ENCODE assay signal across 1 cellular context in the genomic region with DNA sequence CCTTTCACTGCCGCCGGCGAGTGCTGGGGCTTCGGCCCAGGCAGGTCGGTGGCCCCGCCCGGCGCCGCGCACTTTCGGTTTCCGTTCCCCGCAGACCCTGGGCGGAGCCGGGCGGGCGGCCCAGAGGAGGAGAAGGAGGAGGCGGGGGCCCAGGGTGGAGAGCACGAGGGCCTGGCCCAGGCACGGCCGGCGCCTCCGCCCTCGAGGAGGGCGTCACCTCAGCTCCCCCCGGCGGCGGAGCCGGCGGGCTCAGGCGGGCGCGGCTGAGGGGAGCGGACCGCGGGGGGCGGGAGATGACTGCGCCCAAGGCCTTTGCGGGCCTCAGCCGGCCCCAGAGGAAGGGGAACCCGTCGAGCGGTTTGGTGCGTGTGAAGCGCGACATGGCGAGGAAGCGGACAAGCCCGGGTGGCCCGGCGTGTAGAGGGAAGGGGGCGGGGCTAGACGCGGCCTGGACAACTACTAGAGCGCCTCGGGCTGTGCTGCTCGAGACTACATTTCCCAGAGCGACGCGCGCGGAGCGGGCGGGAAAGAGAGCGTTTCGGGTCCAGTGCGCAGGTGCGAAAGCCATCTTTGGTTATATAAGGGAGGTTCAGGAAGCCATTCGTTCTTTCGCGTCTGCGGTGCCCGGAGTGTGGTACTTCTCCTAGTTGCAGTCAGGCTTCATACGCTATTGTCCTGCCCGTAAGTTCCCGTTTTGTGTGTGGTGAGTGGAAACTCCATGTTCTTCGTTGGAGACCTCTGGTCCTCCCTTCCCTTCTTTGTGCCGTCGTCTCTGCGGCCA.
TF ChIP-seq lines count a peak whose summit lies in the region.

A gene (minus strand): TSS at position 22 of the 781 bp plus-strand sequence. CDS start 2,218 bp downstream, outside the sequence.

TF ChIP-seq in K562, 482 proteins besides CTCF, POLR2A, EP300 and RAD21 (continued from another document and continues in another):
- TF ChIP-seq, protein P1, sequence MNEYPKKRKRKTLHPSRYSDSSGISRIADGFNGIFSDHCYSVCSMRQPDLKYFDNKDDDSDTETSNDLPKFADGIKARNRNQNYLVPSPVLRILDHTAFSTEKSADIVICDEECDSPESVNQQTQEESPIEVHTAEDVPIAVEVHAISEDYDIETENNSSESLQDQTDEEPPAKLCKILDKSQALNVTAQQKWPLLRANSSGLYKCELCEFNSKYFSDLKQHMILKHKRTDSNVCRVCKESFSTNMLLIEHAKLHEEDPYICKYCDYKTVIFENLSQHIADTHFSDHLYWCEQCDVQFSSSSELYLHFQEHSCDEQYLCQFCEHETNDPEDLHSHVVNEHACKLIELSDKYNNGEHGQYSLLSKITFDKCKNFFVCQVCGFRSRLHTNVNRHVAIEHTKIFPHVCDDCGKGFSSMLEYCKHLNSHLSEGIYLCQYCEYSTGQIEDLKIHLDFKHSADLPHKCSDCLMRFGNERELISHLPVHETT (CRISPR knock-in tag; conservative IDR thresholded peaks at IDR 0.05 in 1 of 2, IDR thresholded peaks at IDR 0.05 in 1 of 2): 0 out of 4 replicates have a peak, but pooled peaks of 1 of the 2 experiments have one; percentile 30
- TF ChIP-seq MEF2D (tag; conservative IDR thresholded peaks at IDR 0.05; ENCODE audit: low read depth): no peak
- TF ChIP-seq FOXM1 (IDR thresholded peaks at IDR 0.05; ENCODE audit: low read depth): no peak
- TF ChIP-seq FOXM1 (CRISPR knock-in tag; IDR thresholded peaks at IDR 0.05; ENCODE audit: low read depth): no peak; the same call in 1 of the 2 replicates
- TF ChIP-seq LCOR (CRISPR knock-in tag; IDR thresholded peaks at IDR 0.05): no peak
- TF ChIP-seq, protein P2, sequence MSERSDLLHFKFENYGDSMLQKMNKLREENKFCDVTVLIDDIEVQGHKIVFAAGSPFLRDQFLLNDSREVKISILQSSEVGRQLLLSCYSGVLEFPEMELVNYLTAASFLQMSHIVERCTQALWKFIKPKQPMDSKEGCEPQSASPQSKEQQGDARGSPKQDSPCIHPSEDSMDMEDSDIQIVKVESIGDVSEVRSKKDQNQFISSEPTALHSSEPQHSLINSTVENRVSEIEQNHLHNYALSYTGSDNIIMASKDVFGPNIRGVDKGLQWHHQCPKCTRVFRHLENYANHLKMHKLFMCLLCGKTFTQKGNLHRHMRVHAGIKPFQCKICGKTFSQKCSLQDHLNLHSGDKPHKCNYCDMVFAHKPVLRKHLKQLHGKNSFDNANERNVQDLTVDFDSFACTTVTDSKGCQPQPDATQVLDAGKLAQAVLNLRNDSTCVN (CRISPR knock-in tag; IDR thresholded peaks at IDR 0.05): peak; percentile 88
- TF ChIP-seq, protein P3, sequence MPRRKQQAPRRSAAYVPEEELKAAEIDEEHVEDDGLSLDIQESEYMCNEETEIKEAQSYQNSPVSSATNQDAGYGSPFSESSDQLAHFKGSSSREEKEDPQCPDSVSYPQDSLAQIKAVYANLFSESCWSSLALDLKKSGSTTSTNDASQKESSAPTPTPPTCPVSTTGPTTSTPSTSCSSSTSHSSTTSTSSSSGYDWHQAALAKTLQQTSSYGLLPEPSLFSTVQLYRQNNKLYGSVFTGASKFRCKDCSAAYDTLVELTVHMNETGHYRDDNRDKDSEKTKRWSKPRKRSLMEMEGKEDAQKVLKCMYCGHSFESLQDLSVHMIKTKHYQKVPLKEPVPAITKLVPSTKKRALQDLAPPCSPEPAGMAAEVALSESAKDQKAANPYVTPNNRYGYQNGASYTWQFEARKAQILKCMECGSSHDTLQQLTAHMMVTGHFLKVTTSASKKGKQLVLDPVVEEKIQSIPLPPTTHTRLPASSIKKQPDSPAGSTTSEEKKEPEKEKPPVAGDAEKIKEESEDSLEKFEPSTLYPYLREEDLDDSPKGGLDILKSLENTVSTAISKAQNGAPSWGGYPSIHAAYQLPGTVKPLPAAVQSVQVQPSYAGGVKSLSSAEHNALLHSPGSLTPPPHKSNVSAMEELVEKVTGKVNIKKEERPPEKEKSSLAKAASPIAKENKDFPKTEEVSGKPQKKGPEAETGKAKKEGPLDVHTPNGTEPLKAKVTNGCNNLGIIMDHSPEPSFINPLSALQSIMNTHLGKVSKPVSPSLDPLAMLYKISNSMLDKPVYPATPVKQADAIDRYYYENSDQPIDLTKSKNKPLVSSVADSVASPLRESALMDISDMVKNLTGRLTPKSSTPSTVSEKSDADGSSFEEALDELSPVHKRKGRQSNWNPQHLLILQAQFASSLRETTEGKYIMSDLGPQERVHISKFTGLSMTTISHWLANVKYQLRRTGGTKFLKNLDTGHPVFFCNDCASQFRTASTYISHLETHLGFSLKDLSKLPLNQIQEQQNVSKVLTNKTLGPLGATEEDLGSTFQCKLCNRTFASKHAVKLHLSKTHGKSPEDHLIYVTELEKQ (CRISPR knock-in tag; IDR thresholded peaks at IDR 0.05): no peak
- TF ChIP-seq TEAD1 (CRISPR knock-in tag; IDR thresholded peaks at IDR 0.05): peak in 1 of 2 experiments; percentile 93; a peak in 2 of 4 replicates
- peak; percentile 94 to 95 for TF ChIP-seq NRF1 (conservative IDR thresholded peaks at IDR 0.05 in 1 of 2, IDR thresholded peaks at IDR 0.05 in 1 of 2)
- TF ChIP-seq EWSR1 (IDR thresholded peaks at IDR 0.05; ENCODE audit: borderline replicate concordance, low read depth, partially characterized antibody): no peak
- TF ChIP-seq, protein P4, sequence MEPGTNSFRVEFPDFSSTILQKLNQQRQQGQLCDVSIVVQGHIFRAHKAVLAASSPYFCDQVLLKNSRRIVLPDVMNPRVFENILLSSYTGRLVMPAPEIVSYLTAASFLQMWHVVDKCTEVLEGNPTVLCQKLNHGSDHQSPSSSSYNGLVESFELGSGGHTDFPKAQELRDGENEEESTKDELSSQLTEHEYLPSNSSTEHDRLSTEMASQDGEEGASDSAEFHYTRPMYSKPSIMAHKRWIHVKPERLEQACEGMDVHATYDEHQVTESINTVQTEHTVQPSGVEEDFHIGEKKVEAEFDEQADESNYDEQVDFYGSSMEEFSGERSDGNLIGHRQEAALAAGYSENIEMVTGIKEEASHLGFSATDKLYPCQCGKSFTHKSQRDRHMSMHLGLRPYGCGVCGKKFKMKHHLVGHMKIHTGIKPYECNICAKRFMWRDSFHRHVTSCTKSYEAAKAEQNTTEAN (CRISPR knock-in tag; IDR thresholded peaks at IDR 0.05): peak; percentile 19; the same call in 1 of the 2 replicates
- TF ChIP-seq HDAC3 (IDR thresholded peaks at IDR 0.05; ENCODE audit: borderline replicate concordance, partially characterized antibody): no peak
- TF ChIP-seq, protein P5, sequence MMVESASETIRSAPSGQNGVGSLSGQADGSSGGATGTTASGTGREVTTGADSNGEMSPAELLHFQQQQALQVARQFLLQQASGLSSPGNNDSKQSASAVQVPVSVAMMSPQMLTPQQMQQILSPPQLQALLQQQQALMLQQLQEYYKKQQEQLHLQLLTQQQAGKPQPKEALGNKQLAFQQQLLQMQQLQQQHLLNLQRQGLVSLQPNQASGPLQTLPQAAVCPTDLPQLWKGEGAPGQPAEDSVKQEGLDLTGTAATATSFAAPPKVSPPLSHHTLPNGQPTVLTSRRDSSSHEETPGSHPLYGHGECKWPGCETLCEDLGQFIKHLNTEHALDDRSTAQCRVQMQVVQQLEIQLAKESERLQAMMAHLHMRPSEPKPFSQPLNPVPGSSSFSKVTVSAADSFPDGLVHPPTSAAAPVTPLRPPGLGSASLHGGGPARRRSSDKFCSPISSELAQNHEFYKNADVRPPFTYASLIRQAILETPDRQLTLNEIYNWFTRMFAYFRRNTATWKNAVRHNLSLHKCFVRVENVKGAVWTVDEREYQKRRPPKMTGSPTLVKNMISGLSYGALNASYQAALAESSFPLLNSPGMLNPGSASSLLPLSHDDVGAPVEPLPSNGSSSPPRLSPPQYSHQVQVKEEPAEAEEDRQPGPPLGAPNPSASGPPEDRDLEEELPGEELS (CRISPR knock-in tag; IDR thresholded peaks at IDR 0.05; ENCODE audit: borderline replicate concordance): no peak
- no peak for TF ChIP-seq ZSCAN29 (IDR thresholded peaks at IDR 0.05)
- TF ChIP-seq, protein P6, sequence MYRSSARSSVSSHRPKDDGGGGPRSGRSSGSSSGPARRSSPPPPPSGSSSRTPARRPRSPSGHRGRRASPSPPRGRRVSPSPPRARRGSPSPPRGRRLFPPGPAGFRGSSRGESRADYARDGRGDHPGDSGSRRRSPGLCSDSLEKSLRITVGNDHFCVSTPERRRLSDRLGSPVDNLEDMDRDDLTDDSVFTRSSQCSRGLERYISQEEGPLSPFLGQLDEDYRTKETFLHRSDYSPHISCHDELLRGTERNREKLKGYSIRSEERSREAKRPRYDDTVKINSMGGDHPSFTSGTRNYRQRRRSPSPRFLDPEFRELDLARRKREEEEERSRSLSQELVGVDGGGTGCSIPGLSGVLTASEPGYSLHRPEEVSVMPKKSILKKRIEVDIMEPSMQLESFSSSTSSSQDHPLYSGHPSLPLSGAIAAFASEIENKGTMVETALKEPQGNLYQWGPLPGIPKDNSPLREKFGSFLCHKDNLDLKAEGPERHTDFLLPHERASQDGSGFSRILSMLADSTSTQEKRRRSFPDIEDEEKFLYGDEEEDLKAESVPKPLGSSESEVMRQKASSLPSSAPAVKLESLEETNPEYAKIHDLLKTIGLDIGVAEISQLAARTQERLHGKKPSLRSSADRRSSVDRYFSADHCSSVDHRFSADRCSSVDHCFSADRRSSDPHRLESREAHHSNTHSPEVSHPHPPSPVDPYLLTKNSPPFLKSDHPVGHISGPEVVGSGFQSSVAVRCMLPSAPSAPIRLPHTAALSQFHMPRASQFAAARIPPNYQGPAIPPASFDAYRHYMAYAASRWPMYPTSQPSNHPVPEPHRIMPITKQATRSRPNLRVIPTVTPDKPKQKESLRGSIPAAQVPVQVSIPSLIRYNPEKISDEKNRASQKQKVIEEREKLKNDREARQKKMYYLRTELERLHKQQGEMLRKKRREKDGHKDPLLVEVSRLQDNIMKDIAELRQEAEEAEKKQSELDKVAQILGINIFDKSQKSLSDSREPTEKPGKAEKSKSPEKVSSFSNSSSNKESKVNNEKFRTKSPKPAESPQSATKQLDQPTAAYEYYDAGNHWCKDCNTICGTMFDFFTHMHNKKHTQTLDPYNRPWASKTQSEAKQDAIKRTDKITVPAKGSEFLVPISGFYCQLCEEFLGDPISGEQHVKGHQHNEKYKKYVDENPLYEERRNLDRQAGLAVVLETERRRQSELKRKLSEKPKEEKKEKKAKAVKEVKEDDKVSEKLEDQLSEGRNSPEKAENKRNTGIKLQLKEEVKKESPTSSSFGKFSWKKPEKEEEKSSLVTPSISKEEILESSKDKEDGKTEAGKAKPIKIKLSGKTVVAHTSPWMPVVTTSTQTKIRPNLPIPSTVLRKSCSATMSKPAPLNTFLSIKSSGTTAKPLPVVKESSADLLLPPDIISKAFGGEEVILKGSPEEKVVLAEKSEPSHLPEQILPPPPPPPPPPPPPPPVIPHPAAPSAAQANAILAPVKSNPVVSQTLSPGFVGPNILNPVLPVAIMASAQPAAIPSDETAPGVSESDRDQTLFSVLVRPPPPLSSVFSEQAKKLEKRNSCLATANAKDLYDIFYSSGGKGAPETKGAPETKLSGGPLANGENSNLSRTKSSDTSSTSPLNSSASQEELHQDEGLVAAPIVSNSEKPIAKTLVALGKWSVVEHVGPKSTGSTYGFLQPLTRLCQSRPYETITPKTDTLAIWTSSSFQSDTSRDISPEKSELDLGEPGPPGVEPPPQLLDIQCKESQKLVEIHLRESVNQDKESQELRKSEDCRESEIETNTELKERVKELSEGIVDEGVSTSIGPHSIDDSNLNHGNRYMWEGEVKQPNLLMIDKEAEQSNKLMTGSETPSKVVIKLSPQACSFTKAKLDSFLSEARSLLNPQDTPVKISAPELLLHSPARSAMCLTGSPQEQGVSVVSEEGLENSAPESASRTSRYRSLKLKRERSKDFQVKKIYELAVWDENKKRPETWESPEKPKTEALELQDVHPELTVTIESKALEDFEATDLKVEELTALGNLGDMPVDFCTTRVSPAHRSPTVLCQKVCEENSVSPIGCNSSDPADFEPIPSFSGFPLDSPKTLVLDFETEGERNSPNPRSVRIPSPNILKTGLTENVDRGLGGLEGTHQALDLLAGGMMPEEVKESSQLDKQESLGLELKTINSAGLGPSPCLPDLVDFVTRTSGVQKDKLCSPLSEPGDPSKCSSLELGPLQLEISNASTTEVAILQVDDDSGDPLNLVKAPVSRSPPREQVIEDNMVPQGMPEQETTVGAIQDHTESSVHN (IDR thresholded peaks at IDR 0.05; ENCODE audit: borderline replicate concordance in 1 of 2, low read depth in 1 of 2): no peak
- no peak for TF ChIP-seq BRF1 (IDR thresholded peaks at IDR 0.05; ENCODE audit: borderline replicate concordance, extremely low read depth, insufficient read length)
- peak; percentile 73 for TF ChIP-seq FIP1L1 (IDR thresholded peaks at IDR 0.05; ENCODE audit: low read depth, low read length, poor library complexity, severe bottlenecking)
- TF ChIP-seq CEBPB (tag; IDR thresholded peaks at IDR 0.05): no peak
- TF ChIP-seq CC2D1A (IDR thresholded peaks at IDR 0.05): no peak
- no peak for TF ChIP-seq EZH2 (IDR thresholded peaks at IDR 0.05; ENCODE audit: borderline replicate concordance, low read depth, low read length)
- TF ChIP-seq ARNT (IDR thresholded peaks at IDR 0.05): 0 out of 4 replicates have a peak, but pooled peaks of 1 of the 2 experiments have one; percentile 66
- TF ChIP-seq EGR1 (conservative IDR thresholded peaks at IDR 0.05): peak; percentile 44
- TF ChIP-seq NFATC3 (IDR thresholded peaks at IDR 0.05): no peak
- TF ChIP-seq DNMT1 (IDR thresholded peaks at IDR 0.05): no peak
- TF ChIP-seq ZNF316 (IDR thresholded peaks at IDR 0.05): no peak
- peak; percentile 85; the same call in 1 of the 2 replicates for TF ChIP-seq PHB (CRISPR knock-in tag; IDR thresholded peaks at IDR 0.05)
- 0 out of 2 replicates have a peak, but pooled peaks have one; percentile 34 for TF ChIP-seq SMARCE1 (IDR thresholded peaks at IDR 0.05)
- peak in 1 of 2 experiments; percentile 74; a peak in 2 of 3 replicates for TF ChIP-seq CBX3 (IDR thresholded peaks at IDR 0.05; ENCODE audit: borderline replicate concordance in 1 of 2, low read length in 2 of 2)
- peak; percentile 88; the same call in 1 of the 2 replicates for TF ChIP-seq ZNF165 (CRISPR knock-in tag; IDR thresholded peaks at IDR 0.05; ENCODE audit: borderline replicate concordance)
- TF ChIP-seq ZNF217 (CRISPR knock-in tag; IDR thresholded peaks at IDR 0.05): no peak
- TF ChIP-seq DACH1 (IDR thresholded peaks at IDR 0.05; ENCODE audit: partially characterized antibody): no peak
- TF ChIP-seq SMARCA5 (IDR thresholded peaks at IDR 0.05): no peak; the same call in 1 of the 2 replicates
- TF ChIP-seq CBX1 (IDR thresholded peaks at IDR 0.05; ENCODE audit: low read depth): peak; percentile 95
- TF ChIP-seq, protein P7, sequence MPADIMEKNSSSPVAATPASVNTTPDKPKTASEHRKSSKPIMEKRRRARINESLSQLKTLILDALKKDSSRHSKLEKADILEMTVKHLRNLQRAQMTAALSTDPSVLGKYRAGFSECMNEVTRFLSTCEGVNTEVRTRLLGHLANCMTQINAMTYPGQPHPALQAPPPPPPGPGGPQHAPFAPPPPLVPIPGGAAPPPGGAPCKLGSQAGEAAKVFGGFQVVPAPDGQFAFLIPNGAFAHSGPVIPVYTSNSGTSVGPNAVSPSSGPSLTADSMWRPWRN (IDR thresholded peaks at IDR 0.05; ENCODE audit: low read depth): no peak
- no peak for TF ChIP-seq ZNF140 (CRISPR knock-in tag; IDR thresholded peaks at IDR 0.05)
- peak; percentile 52; the same call in 1 of the 2 replicates for TF ChIP-seq ZSCAN32 (CRISPR knock-in tag; IDR thresholded peaks at IDR 0.05)
- no peak for TF ChIP-seq ZFPM2 (CRISPR knock-in tag; IDR thresholded peaks at IDR 0.05)
- TF ChIP-seq ARHGAP35 (IDR thresholded peaks at IDR 0.05; ENCODE audit: partially characterized antibody): no peak
- no peak for TF ChIP-seq PHB2 (IDR thresholded peaks at IDR 0.05; ENCODE audit: low read depth)
